Comparison of ENCODE assay signal across 8 cellular contexts in genomic region chr3:113441051-113441770, GRCh38. TPM values are rescaled to one million over a fixed set of nuclear protein-coding genes. Genes with fewer than 3 reads are reported as not detected.
DNase-seq lines count a peak whose midpoint lies in the region; ATAC-seq and TF ChIP-seq lines count a peak whose summit lies in the region.

Gene CFAP44 (minus strand): TSS chr3:113441493. CDS start chr3:113433664, 7,829 bp downstream.

- H3K4me1 ChIP-seq in left lung = no peaks in the 10 kb centered on the region

- no peaks in the 10 kb centered on the region for H3K9me3 ChIP-seq in left lung

- H3K4me3 Mint-ChIP-seq in activated CD4-positive, alpha-beta memory T cell treated with anti-CD3 and anti-CD28 coated beads, Interleukin-2, amount 10 ng/mL, durations not matched to agents 7 days and 5 days = peak within 1 kb of the TSS; percentile 26

- no peak within 1 kb of the TSS for H3K27ac Mint-ChIP-seq in activated CD4-positive, alpha-beta memory T cell treated with anti-CD3 and anti-CD28 coated beads, Interleukin-2, amount 10 ng/mL, durations not matched to agents 7 days and 5 days

- ATAC-seq in GM18498 (IDR thresholded peaks at IDR 0.05; ENCODE audit: unreplicated experiment) = peak; percentile 46
- ATAC-seq in left lung = peak; percentile 95
- no peak for ATAC-seq in HG03460 (IDR thresholded peaks at IDR 0.05; ENCODE audit: unreplicated experiment)
- no peak for ATAC-seq in HG02852 (IDR thresholded peaks at IDR 0.05; ENCODE audit: unreplicated experiment)

- peak; percentile 38 for DNase-seq in activated CD4-positive, alpha-beta memory T cell treated with anti-CD3 and anti-CD28 coated beads, Interleukin-2, amount 10 ng/mL, durations not matched to agents 7 days and 5 days
- DNase-seq in ecto neural progenitor cell (ENCODE audit: low spot score) (peak; percentile 91), left lung (peak; percentile 83 to 89), NCI-H2107 (lab: John Stamatoyannopoulos, UW) (no peak)
- DNase-seq in stimulated activated CD4-positive, alpha-beta T cell treated with anti-CD3 and anti-CD28 coated beads, Interleukin-1b, Interleukin-23, amount 100 ng/mL, for 48 hours = peak; percentile 45

- CTCF ChIA-PET in activated CD4-positive, alpha-beta memory T cell treated with anti-CD3 and anti-CD28 coated beads, Interleukin-2, amount 10 ng/mL, durations not matched to agents 7 days and 5 days (lab: Charles Lee) = no interaction called here

- no peaks in the 10 kb centered on the region for H3K27me3 ChIP-seq in left lung

- H3K4me3 ChIP-seq in left lung = peak within 1 kb of the TSS; percentile 8 to 21

- H3K36me3 Mint-ChIP-seq in activated CD4-positive, alpha-beta memory T cell treated with anti-CD3 and anti-CD28 coated beads, Interleukin-2, amount 10 ng/mL, durations not matched to agents 7 days and 5 days (ENCODE audit: low read depth) = peaks cover 4% of the 10 kb centered on the region

- H3K36me3 ChIP-seq in left lung = peaks cover 0 to 5% of the 10 kb centered on the region in 2 donors

- no peaks in the 10 kb centered on the region for H3K27me3 Mint-ChIP-seq in activated CD4-positive, alpha-beta memory T cell treated with anti-CD3 and anti-CD28 coated beads, Interleukin-2, amount 10 ng/mL, durations not matched to agents 7 days and 5 days

- POLR2A ChIA-PET in activated CD4-positive, alpha-beta memory T cell treated with anti-CD3 and anti-CD28 coated beads, Interleukin-2, amount 10 ng/mL, durations not matched to agents 7 days and 5 days (lab: Charles Lee) = no interaction called here

- no peaks in the 10 kb centered on the region for H3K9me3 Mint-ChIP-seq in activated CD4-positive, alpha-beta memory T cell treated with anti-CD3 and anti-CD28 coated beads, Interleukin-2, amount 10 ng/mL, durations not matched to agents 7 days and 5 days

- no peak within 1 kb of the TSS for H3K27ac ChIP-seq in left lung

- H3K4me1 Mint-ChIP-seq in activated CD4-positive, alpha-beta memory T cell treated with anti-CD3 and anti-CD28 coated beads, Interleukin-2, amount 10 ng/mL, durations not matched to agents 7 days and 5 days = peaks cover 1% of the 10 kb centered on the region

- TF ChIP-seq CTCF in left lung (IDR thresholded peaks at IDR 0.05) = no peak

- intact Hi-C loops in left lung (cut with DNase I) = no loop called here

RNA-seq across cellular contexts. Expression of gene CFAP44, which starts in this region (rescaled TPM):
- total RNA-seq in activated CD4-positive, alpha-beta memory T cell treated with anti-CD3 and anti-CD28 coated beads, Interleukin-2, amount 10 ng/mL, durations not matched to agents 7 days and 5 days = 1 to 10 TPM; 3.3 to 5.1 TPM
- total RNA-seq in left lung = 10 to 100 TPM in 1 of 2 donors, 1 to 10 TPM in 1; 6.1 to 11.4 TPM

Comparison
In these comparisons a context has a peak if more than half of its experiments do, and no peak if none do; other contexts are left out.
1. ATAC-seq: peak in GM18498 (single experiment) and left lung (single experiment); none in HG03460 (single experiment) and HG02852 (single experiment).